23 cellular contexts compared by ENCODE assay signal in the genomic region with DNA sequence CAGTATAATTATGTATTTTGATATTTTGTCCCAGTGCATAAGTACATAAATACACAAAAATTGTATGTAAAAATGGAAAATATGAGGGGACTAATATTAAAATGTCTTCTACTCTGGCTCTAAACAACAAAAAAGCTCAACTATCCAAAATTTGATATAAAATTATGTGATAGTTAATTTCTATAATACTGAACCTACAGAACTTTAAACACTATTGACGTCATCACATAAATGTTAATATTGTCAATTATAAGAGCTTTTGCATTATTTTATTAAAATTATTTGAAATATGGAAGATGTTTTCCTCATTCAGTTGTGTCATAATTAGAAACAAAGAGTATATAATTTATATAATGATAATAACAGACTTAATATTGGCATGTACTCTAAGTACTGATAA.
A peak's percentile ranks its signal among the peaks of the same experiment; 100 is the strongest.
DNase-seq lines count a peak whose midpoint lies in the region; ATAC-seq, FAIRE-seq and TF ChIP-seq lines count a peak whose summit lies in the region.
"Had no signal": no experiment of that assay in that cellular context is flagged by ENCODE, and none has a peak within 500 bp of the region (broad histone marks: within the 10 kb centered on the region; RNA-seq: fewer than 3 reads in every experiment).

No MANE protein-coding gene starts in this region.

- in situ Hi-C loops in HepG2 (cut with HindIII; ENCODE audit: extremely low pct_ligation_motif_present, low pct_unique_long_range_greater_than_20kb) = no loop called here

- intact Hi-C loops in HepG2 (cut with micrococcal nuclease; ENCODE audit: unreplicated experiment) (no loop called here), right lobe of liver (cut with DNase I) (no loop called here), pancreas (cut with DNase I) (no loop called here), stomach (cut with DNase I; ENCODE audit: low total_unique reads) (no loop called here)

- WGBS in HepG2 (ENCODE audit: low lambda C conversion rate) = 3% methylated on average over 1 of the region's 1 CpG
- WGBS in right lobe of liver (ENCODE audit: insufficient coverage, low coverage, low lambda C conversion rate, missing lambda C conversion rate) = 68% methylated on average over 1 of the region's 1 CpG
- WGBS in pancreas, 2 donors = 61 to 80% methylated on average over 1 of the region's 1 CpG
- WGBS in stomach, 5 donors = 91 to 95% (median 93%) methylated on average over 1 of the region's 1 CpG

- ATAC-seq in HepG2 (no peak), right lobe of liver (no peak), pancreas (no peak)
- ATAC-seq: GM12878 had no signal

- H3K27me3 ChIP-seq in HepG2 (ENCODE audit: control insufficient read depth in 1 of 2, insufficient read depth in 2 of 2, low read length in 2 of 2) (no peaks in the 10 kb centered on the region), right lobe of liver (no peaks in the 10 kb centered on the region), pancreas (no peaks in the 10 kb centered on the region), stomach (no peaks in the 10 kb centered on the region)
- H3K27me3 ChIP-seq: BE2C, BLaER1 had no signal

- FAIRE-seq in HepG2 (lab: Jason Lieb, UNC) (no peak), colon (lab: Jason Lieb, UNC) (peak; percentile 53), pancreas (lab: Jason Lieb, UNC) (peak; percentile 65)
- FAIRE-seq: GM12878 had no signal

- no peak overlapping the region for H3K4me2 ChIP-seq in HepG2 (ENCODE audit: low read depth, low read length)
- H3K4me2 ChIP-seq: BLaER1 had no signal

- H3K4me1 ChIP-seq in HepG2 (ENCODE audit: insufficient read depth, low read length) = no peaks in the 10 kb centered on the region
- H3K4me1 ChIP-seq in right lobe of liver = no peaks in the 10 kb centered on the region
- no peaks in the 10 kb centered on the region for H3K4me1 ChIP-seq in pancreas
- H3K4me1 ChIP-seq in stomach = no peaks in the 10 kb centered on the region
- H3K4me1 ChIP-seq: BE2C had no signal

- TF ChIP-seq EP300 in HepG2 (IDR thresholded peaks at IDR 0.05; ENCODE audit: low read depth in 2 of 2, low read length in 2 of 2) (no peak), HepG2 (CRISPR knock-in tag; IDR thresholded peaks at IDR 0.05; ENCODE audit: borderline replicate concordance) (no peak), stomach (IDR thresholded peaks at IDR 0.05) (no peak)

- CTCF ChIA-PET in HepG2 (lab: Yijun Ruan, JAX; ENCODE audit: low intra/inter-chr PET ratio, low total read pairs) = no interaction called here

- DNase-seq in HepG2 (ENCODE audit: low spot score) (no peak), right lobe of liver (no peak), pancreas (no peak), GM19238 (ENCODE audit: insufficient read length, low spot score) (no peak), stomach (no peak)
- DNase-seq: ACHN; BE2C; C1 segment of cervical spinal cord; CD4-positive, alpha-beta memory T cell; CD4-positive, CD25-positive, alpha-beta regulatory T cell; CD8-positive, alpha-beta memory T cell; COR-L47; DMS 273 treated with DMSO at 0.1 percent for 48 hours; DMS153; DMS53; DMS79; DND-41; EL; GDM1 had no signal

- no peak overlapping the region for H3K9ac ChIP-seq in HepG2 (ENCODE audit: insufficient read depth, low read depth, low read length)
- H3K9ac ChIP-seq: BLaER1 had no signal

- H3K36me3 ChIP-seq in HepG2 (replicated peaks in 1 of 2; ENCODE audit: control insufficient read depth in 1 of 2, insufficient read depth in 2 of 2, low read length in 2 of 2) = no peaks in the 10 kb centered on the region
- H3K36me3 ChIP-seq in right lobe of liver = no peaks in the 10 kb centered on the region
- no peaks in the 10 kb centered on the region for H3K36me3 ChIP-seq in pancreas
- no peaks in the 10 kb centered on the region for H3K36me3 ChIP-seq in stomach
- H3K36me3 ChIP-seq: BE2C, BLaER1 had no signal

- no peak for TF ChIP-seq POLR2A in HepG2 (IDR thresholded peaks at IDR 0.05; ENCODE audit: insufficient read depth in 1 of 2, low read depth in 2 of 2, low read length in 2 of 2)
- TF ChIP-seq POLR2A in right lobe of liver (IDR thresholded peaks at IDR 0.05) = no peak
- no peak for TF ChIP-seq POLR2A in stomach (IDR thresholded peaks at IDR 0.05)

- TF ChIP-seq CTCF in HepG2 (CRISPR knock-in tag; IDR thresholded peaks at IDR 0.05) (no peak), right lobe of liver (IDR thresholded peaks at IDR 0.05) (no peak), pancreas (IDR thresholded peaks at IDR 0.05) (no peak), stomach (IDR thresholded peaks at IDR 0.05) (no peak)

- H3K9me3 ChIP-seq in HepG2 (ENCODE audit: low read length) = no peaks in the 10 kb centered on the region
- no peaks in the 10 kb centered on the region for H3K9me3 ChIP-seq in right lobe of liver
- no peaks in the 10 kb centered on the region for H3K9me3 ChIP-seq in pancreas
- H3K9me3 ChIP-seq in stomach = no peaks in the 10 kb centered on the region
- H3K9me3 ChIP-seq: BE2C, BLaER1 had no signal

- no peak for TF ChIP-seq RAD21 in HepG2 (CRISPR knock-in tag; IDR thresholded peaks at IDR 0.05)

- H3K27ac ChIP-seq in HepG2 (ENCODE audit: extremely low read length, insufficient read depth, low read length) = no peak overlapping the region
- H3K27ac ChIP-seq in right lobe of liver = no peak overlapping the region
- no peak overlapping the region for H3K27ac ChIP-seq in pancreas
- H3K27ac ChIP-seq in stomach = no peak overlapping the region
- H3K27ac ChIP-seq: 22Rv1, BLaER1 had no signal

- no peak overlapping the region for H2AFZ ChIP-seq in HepG2 (ENCODE audit: low read length)

- no TSS peak for BruUV-seq in HepG2 (replicated peaks; lab: Mats Ljungman, UMichigan)

- H3K79me2 ChIP-seq in HepG2 (ENCODE audit: insufficient read depth, low read length) = no peaks in the 10 kb centered on the region

- H4K20me1 ChIP-seq in HepG2 (ENCODE audit: insufficient read depth, low read length) = no peaks in the 10 kb centered on the region; the same call in 1 of the 2 replicates
- H4K20me1 ChIP-seq: BLaER1 had no signal

- POLR2A ChIA-PET in HepG2 (lab: Yijun Ruan, JAX) = no interaction called here

- no peak overlapping the region for H3K4me3 ChIP-seq in HepG2 (replicated peaks in 1 of 3; ENCODE audit: insufficient read depth in 1 of 3, low read depth in 2 of 3, low read length in 3 of 3)
- H3K4me3 ChIP-seq in right lobe of liver = no peak overlapping the region
- no peak overlapping the region for H3K4me3 ChIP-seq in pancreas
- no peak overlapping the region for H3K4me3 ChIP-seq in stomach
- H3K4me3 ChIP-seq: BLaER1, GM12878 had no signal

TF ChIP-seq in HepG2, 621 proteins besides CTCF, POLR2A, EP300 and RAD21:
- peak; percentile 82 for TF ChIP-seq ATF7 (IDR thresholded peaks at IDR 0.05)
- TF ChIP-seq ATF7 (CRISPR knock-in tag; IDR thresholded peaks at IDR 0.05) = no peak
- TF ChIP-seq BRCA1 (CRISPR knock-in tag; IDR thresholded peaks at IDR 0.05) = no peak
- TF ChIP-seq, protein P1, sequence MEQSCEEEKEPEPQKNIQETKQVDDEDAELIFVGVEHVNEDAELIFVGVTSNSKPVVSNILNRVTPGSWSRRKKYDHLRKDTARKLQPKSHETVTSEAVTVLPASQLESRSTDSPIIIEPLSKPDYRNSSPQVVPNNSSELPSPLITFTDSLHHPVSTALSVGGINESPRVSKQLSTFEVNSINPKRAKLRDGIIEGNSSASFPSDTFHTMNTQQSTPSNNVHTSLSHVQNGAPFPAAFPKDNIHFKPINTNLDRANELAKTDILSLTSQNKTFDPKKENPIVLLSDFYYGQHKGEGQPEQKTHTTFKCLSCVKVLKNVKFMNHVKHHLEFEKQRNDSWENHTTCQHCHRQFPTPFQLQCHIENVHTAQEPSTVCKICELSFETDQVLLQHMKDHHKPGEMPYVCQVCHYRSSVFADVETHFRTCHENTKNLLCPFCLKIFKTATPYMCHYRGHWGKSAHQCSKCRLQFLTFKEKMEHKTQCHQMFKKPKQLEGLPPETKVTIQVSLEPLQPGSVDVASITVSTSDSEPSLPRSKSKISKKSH (CRISPR knock-in tag; IDR thresholded peaks at IDR 0.05; ENCODE audit: borderline replicate concordance) = no peak
- peak; percentile 80 for TF ChIP-seq CREB1 (IDR thresholded peaks at IDR 0.05)
- no peak for TF ChIP-seq CREB1 (CRISPR knock-in tag; IDR thresholded peaks at IDR 0.05)
- TF ChIP-seq, protein P2, sequence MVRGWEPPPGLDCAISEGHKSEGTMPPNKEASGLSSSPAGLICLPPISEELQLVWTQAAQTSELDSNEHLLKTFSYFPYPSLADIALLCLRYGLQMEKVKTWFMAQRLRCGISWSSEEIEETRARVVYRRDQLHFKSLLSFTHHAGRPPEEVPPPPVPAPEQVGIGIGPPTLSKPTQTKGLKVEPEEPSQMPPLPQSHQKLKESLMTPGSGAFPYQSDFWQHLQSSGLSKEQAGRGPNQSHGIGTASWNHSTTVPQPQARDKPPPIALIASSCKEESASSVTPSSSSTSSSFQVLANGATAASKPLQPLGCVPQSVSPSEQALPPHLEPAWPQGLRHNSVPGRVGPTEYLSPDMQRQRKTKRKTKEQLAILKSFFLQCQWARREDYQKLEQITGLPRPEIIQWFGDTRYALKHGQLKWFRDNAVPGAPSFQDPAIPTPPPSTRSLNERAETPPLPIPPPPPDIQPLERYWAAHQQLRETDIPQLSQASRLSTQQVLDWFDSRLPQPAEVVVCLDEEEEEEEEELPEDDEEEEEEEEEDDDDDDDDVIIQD (CRISPR knock-in tag; IDR thresholded peaks at IDR 0.05; ENCODE audit: low read depth) = no peak
- TF ChIP-seq, protein P3, sequence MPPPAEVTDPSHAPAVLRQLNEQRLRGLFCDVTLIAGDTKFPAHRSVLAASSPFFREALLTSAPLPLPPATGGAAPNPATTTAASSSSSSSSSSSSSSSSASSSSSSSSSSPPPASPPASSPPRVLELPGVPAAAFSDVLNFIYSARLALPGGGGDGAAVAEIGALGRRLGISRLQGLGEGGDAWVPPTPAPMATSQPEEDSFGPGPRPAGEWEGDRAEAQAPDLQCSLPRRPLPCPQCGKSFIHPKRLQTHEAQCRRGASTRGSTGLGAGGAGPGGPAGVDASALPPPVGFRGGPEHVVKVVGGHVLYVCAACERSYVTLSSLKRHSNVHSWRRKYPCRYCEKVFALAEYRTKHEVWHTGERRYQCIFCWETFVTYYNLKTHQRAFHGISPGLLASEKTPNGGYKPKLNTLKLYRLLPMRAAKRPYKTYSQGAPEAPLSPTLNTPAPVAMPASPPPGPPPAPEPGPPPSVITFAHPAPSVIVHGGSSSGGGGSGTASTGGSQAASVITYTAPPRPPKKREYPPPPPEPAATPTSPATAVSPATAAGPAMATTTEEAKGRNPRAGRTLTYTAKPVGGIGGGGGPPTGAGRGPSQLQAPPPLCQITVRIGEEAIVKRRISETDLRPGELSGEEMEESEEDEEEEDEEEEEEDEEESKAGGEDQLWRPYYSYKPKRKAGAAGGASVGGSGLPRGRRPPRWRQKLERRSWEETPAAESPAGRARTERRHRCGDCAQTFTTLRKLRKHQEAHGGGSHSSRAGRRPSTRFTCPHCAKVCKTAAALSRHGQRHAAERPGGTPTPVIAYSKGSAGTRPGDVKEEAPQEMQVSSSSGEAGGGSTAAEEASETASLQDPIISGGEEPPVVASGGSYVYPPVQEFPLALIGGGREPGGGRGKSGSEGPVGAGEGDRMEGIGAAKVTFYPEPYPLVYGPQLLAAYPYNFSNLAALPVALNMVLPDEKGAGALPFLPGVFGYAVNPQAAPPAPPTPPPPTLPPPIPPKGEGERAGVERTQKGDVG (CRISPR knock-in tag; IDR thresholded peaks at IDR 0.05; ENCODE audit: borderline replicate concordance) = no peak
